8 cellular contexts compared by ENCODE assay signal in genomic region chr10:102055647-102056419, GRCh38. TPM values are rescaled to one million over a fixed set of nuclear protein-coding genes. Genes with fewer than 3 reads are reported as not detected.
DNase-seq lines count a peak whose midpoint lies in the region; ATAC-seq and TF ChIP-seq lines count a peak whose summit lies in the region.

TSS of gene ARMH3 (minus strand) at chr10:102056173. CDS start at chr10:102040114, 16,059 bp downstream.

- dilution Hi-C loops in mammary epithelial cell (cut with HindIII; ENCODE audit: low sequenced_read_pairs), result no loop called here

- DNase-seq in A673 (ENCODE audit: low spot score) (peak; percentile 99), NCI-H2196 (lab: John Stamatoyannopoulos, UW; ENCODE audit: unreplicated experiment) (peak; percentile 87), WERI-Rb-1 (peak; percentile 96), mammary epithelial cell (peak; percentile 97), iPS-NIHi7 (ENCODE audit: extremely low spot score) (peak; percentile 98), smooth muscle cell (lab: John Stamatoyannopoulos, UW; ENCODE audit: unreplicated experiment) (peak; percentile 81)

- peaks cover 50% of the 10 kb centered on the region for H3K79me2 ChIP-seq in mammary epithelial cell (ENCODE audit: insufficient read depth, low read length)
- peaks cover 46% of the 10 kb centered on the region for H3K79me2 ChIP-seq in smooth muscle cell (ENCODE audit: low read depth)

- H3K27me3 ChIP-seq in A673 (replicated peaks; ENCODE audit: insufficient read depth, low read depth, low read length, poor library complexity) (no peaks in the 10 kb centered on the region), WERI-Rb-1 (ENCODE audit: insufficient read depth, low read depth, severe bottlenecking) (no peaks in the 10 kb centered on the region), mammary epithelial cell (ENCODE audit: insufficient read depth, low read length) (no peaks in the 10 kb centered on the region), smooth muscle cell (ENCODE audit: low read depth) (no peaks in the 10 kb centered on the region)

- in situ Hi-C loops in mammary epithelial cell (cut with MboI; ENCODE audit: low sequenced_read_pairs in 2 of 2), result no loop called here

- intact Hi-C loops in A673 (cut with micrococcal nuclease; ENCODE audit: unreplicated experiment) (no loop called here), mammary epithelial cell (cut with micrococcal nuclease) (loop anchor here (1.0 kb wide), 2 partner anchors 9 to 238 kb away; partner anchors contain the start of genes HPS6 and OGA)

- H3K4me2 ChIP-seq in mammary epithelial cell (ENCODE audit: insufficient read depth, low read depth, low read length) (peak within 1 kb of the TSS; percentile 87), smooth muscle cell (peak within 1 kb of the TSS; percentile 92)

- TSS peak; percentile 29 for BruUV-seq in A673 (replicated peaks; lab: Mats Ljungman, UMichigan)
- TSS peak; percentile 39 for BruUV-seq in mammary epithelial cell (replicated peaks; lab: Mats Ljungman, UMichigan)

- CTCF ChIA-PET in A673 (lab: Charles Lee) (no interaction called here), mammary epithelial cell (lab: Charles Lee; ENCODE audit: low non-redundant PET) (interaction anchor here (0.6 kb wide), 1 partner anchor 10 kb away, joined by 3 read pairs; no protein-coding TSS in a partner anchor)

- ATAC-seq in GM18867 (IDR thresholded peaks at IDR 0.05; ENCODE audit: unreplicated experiment) (peak; percentile 92), HG03103 (IDR thresholded peaks at IDR 0.05; ENCODE audit: low read depth, unreplicated experiment) (peak; percentile 80)

- no peaks in the 10 kb centered on the region for H3K9me3 ChIP-seq in A673 (ENCODE audit: low read depth, low read length, poor library complexity, severe bottlenecking)
- no peaks in the 10 kb centered on the region for H3K9me3 ChIP-seq in WERI-Rb-1 (ENCODE audit: severe bottlenecking)
- no peaks in the 10 kb centered on the region for H3K9me3 ChIP-seq in mammary epithelial cell (replicated peaks; ENCODE audit: insufficient read depth, low read length)
- no peaks in the 10 kb centered on the region for H3K9me3 ChIP-seq in smooth muscle cell (replicated peaks; ENCODE audit: low read depth)

- no peaks in the 10 kb centered on the region for H3F3A ChIP-seq in smooth muscle cell (ENCODE audit: low read depth)

- WGBS in mammary epithelial cell (ENCODE audit: low coverage, missing lambda C conversion rate), result 2% methylated on average over 32 of the region's 79 CpGs
- 2% methylated on average over 36 of the region's 79 CpGs for WGBS in smooth muscle cell (ENCODE audit: low lambda C conversion rate)

- H3K4me3 ChIP-seq in A673 (ENCODE audit: low read depth, low read length, poor library complexity, severe bottlenecking) (peak within 1 kb of the TSS; percentile 65), WERI-Rb-1 (ENCODE audit: low read depth, low read length) (peak within 1 kb of the TSS; percentile 96), mammary epithelial cell (replicated peaks in 1 of 3; ENCODE audit: insufficient read depth in 1 of 3, low read depth in 2 of 3, low read length in 3 of 3) (peak within 1 kb of the TSS; percentile 72 to 91 (median 85)), smooth muscle cell (peak within 1 kb of the TSS; percentile 87)

- H3K27ac ChIP-seq in A673 (ENCODE audit: low read depth, low read length, poor library complexity, severe bottlenecking) (peak within 1 kb of the TSS; percentile 83), WERI-Rb-1 (peak within 1 kb of the TSS; percentile 94), mammary epithelial cell (ENCODE audit: insufficient read depth, low read depth, low read length) (peak within 1 kb of the TSS; percentile 62), smooth muscle cell (ENCODE audit: low read depth) (peak within 1 kb of the TSS; percentile 50)

- peak within 1 kb of the TSS; percentile 64 for H3K9ac ChIP-seq in mammary epithelial cell (ENCODE audit: insufficient read depth, low read length)
- H3K9ac ChIP-seq in smooth muscle cell (ENCODE audit: low read depth), result peak within 1 kb of the TSS; percentile 71

- TF ChIP-seq CTCF in A673 (conservative IDR thresholded peaks at IDR 0.05; ENCODE audit: low read depth, low read length) (no peak), WERI-Rb-1 (IDR thresholded peaks at IDR 0.05; ENCODE audit: low read depth, low read length) (no peak), mammary epithelial cell (conservative IDR thresholded peaks at IDR 0.05 in 1 of 2, IDR thresholded peaks at IDR 0.05 in 1 of 2; ENCODE audit: extremely low read depth in 1 of 2, insufficient read depth in 1 of 2, low read depth in 1 of 2, low read length in 2 of 2) (no peak), smooth muscle cell (IDR thresholded peaks at IDR 0.05; ENCODE audit: borderline replicate concordance, insufficient read depth, poor library complexity, severe bottlenecking) (no peak)

- peak within 1 kb of the TSS; percentile 83 for H2AFZ ChIP-seq in mammary epithelial cell (ENCODE audit: low read depth, low read length)
- H2AFZ ChIP-seq in smooth muscle cell (ENCODE audit: low read depth), result peak within 1 kb of the TSS; percentile 91

- POLR2A ChIA-PET in A673 (lab: Charles Lee; ENCODE audit: low non-redundant PET), result no interaction called here

- no peaks in the 10 kb centered on the region for H3K36me3 ChIP-seq in A673 (ENCODE audit: insufficient read depth, low read length, poor library complexity, severe bottlenecking)
- H3K36me3 ChIP-seq in WERI-Rb-1, result 0 out of 2 replicates have a peak, but pooled peaks cover 4% of the 10 kb centered on the region
- no peaks in the 10 kb centered on the region for H3K36me3 ChIP-seq in mammary epithelial cell (ENCODE audit: insufficient read depth, low read length)
- no peaks in the 10 kb centered on the region for H3K36me3 ChIP-seq in smooth muscle cell (ENCODE audit: low read depth)

- peaks cover 9% of the 10 kb centered on the region for H3K4me1 ChIP-seq in A673 (ENCODE audit: insufficient read depth, low read length, poor library complexity, severe bottlenecking)
- H3K4me1 ChIP-seq in mammary epithelial cell (ENCODE audit: insufficient read depth, low read length), result no peaks in the 10 kb centered on the region
- no peaks in the 10 kb centered on the region for H3K4me1 ChIP-seq in smooth muscle cell (ENCODE audit: low read depth)

- H4K20me1 ChIP-seq in mammary epithelial cell (ENCODE audit: insufficient read depth, low read length) (no peaks in the 10 kb centered on the region), smooth muscle cell (ENCODE audit: low read depth) (peaks cover 29% of the 10 kb centered on the region)

RNA-seq across cellular contexts. Expression of gene ARMH3, which starts in this region (rescaled TPM):
- 17.8 and 19.7 TPM in 2 replicates for total RNA-seq in A673 (2021)
- 10 to 100 TPM; 13.8 to 23.2 TPM for total RNA-seq in mammary epithelial cell
- polyA plus RNA-seq in mammary epithelial cell, result 15.0 TPM
- 19.8 TPM for polyA minus RNA-seq in mammary epithelial cell
- total RNA-seq in smooth muscle cell, result 6.5 and 7.6 TPM in 2 replicates
- 10.8 and 12.4 TPM in 2 replicates for polyA plus RNA-seq in smooth muscle cell

Comparison
In these comparisons a context has a peak if more than half of its experiments do, and no peak if none do; other contexts are left out.
1. Peak in every context shown above with its lines: DNase-seq, ATAC-seq, H3K4me3 ChIP-seq and H3K27ac ChIP-seq.